ENCODE assay signal across 14 cellular contexts in the genomic region with DNA sequence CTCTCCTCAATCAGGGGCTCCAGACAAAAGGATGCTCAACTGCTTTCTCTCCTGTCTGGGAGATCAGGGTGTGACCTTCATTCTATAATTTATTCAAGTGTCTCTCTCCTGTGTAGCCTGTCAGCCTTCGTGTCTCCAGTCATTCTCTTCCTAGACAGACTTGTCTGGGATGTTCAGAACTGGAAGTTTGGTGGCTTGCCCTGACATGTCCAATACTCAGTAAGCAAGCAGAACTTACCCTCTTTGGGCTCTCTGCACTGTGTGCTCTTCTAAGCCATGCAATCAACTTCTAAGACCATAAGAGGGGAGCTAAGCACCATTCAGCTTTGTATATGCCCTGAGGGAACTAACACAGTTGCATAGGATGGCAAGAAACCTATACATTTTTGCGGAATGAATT. TPM values are rescaled to one million over a fixed set of nuclear protein-coding genes. Genes with fewer than 3 reads are reported as not detected.
A peak's percentile ranks its signal among the peaks of the same experiment; 100 is the strongest.
DNase-seq lines count a peak whose midpoint lies in the region; ATAC-seq and TF ChIP-seq lines count a peak whose summit lies in the region.
"Had no signal": no experiment of that assay in that cellular context is flagged by ENCODE, and none has a peak within 500 bp of the region (broad histone marks: within the 10 kb centered on the region; RNA-seq: fewer than 3 reads in every experiment).

No MANE protein-coding gene starts in this region.

- no peak for TF ChIP-seq CTCF in VCaP (conservative IDR thresholded peaks at IDR 0.05)
- TF ChIP-seq CTCF in heart left ventricle (IDR thresholded peaks at IDR 0.05) = no peak

- H3K27ac ChIP-seq in VCaP = peak overlapping the region; percentile 28
- no peak overlapping the region for H3K27ac ChIP-seq in heart left ventricle

- no peak for ATAC-seq in heart left ventricle
- ATAC-seq: GM12878 had no signal

- DNase-seq in DMS79 treated with DMSO at 0.1 percent for 48 hours (lab: John Stamatoyannopoulos, UW) (peak; percentile 84), NCI-H1105 treated with DMSO at 0.1 percent for 48 hours (lab: John Stamatoyannopoulos, UW) (peak; percentile 84), iris pigment epithelial cell (ENCODE audit: low read depth) (peak; percentile 10), Kasumi-1 (lab: John Stamatoyannopoulos, UW) (no peak), heart left ventricle (no peak), MG63 (no peak)
- DNase-seq in stimulated activated CD4-positive, alpha-beta T cell treated with anti-CD3 and anti-CD28 coated beads, Interleukin-12 subunit alpha, Interleukin-12 subunit beta, amount 100 ng/mL, for 4 hours = no peak
- DNase-seq: activated naive CD4-positive, alpha-beta T cell treated with anti-CD3 and anti-CD28 coated beads, Interleukin-2, amount 50 U/mL, for 16 hours; DND-41; SHP77 treated with DMSO at 0.1 percent for 48 hours had no signal

- no peaks in the 10 kb centered on the region for H3K27me3 ChIP-seq in heart left ventricle
- H3K27me3 ChIP-seq in MG63 = no peaks in the 10 kb centered on the region

- 66 to 75% (median 73%) methylated on average over 2 of the region's 2 CpGs for WGBS in heart left ventricle, 4 donors

- H3K9me3 ChIP-seq in heart left ventricle (no peaks in the 10 kb centered on the region), MG63 (no peaks in the 10 kb centered on the region)

- H3K36me3 ChIP-seq in heart left ventricle (no peaks in the 10 kb centered on the region), MG63 (no peaks in the 10 kb centered on the region)

- intact Hi-C loops in heart left ventricle (cut with DNase I) = no loop called here

- H3K4me3 ChIP-seq in heart left ventricle = no peak overlapping the region
- H3K4me3 ChIP-seq in MG63 = no peak overlapping the region
- H3K4me3 ChIP-seq: GM12878 had no signal

- no peak for TF ChIP-seq POLR2A in heart left ventricle (IDR thresholded peaks at IDR 0.05)

- H3K4me1 ChIP-seq in heart left ventricle = no peaks in the 10 kb centered on the region

RNA-seq across cellular contexts. Expression of gene ACKR2, which starts 14.1 kb away (rescaled TPM):
- total RNA-seq in heart left ventricle = 1 to 10 TPM in 4 of 9 donors, under 1 TPM in 5; 0.42 to 3.1 (median 0.67) TPM
- under 1 TPM; 0.22 to 0.57 TPM for polyA plus RNA-seq in heart left ventricle
- not detected in 2 replicates for total RNA-seq in MG63 (2014; rRNA removed; shearing (Covaris generic); ENCODE audit: low replicate concordance)
- total RNA-seq: NCI-H460 had no signal

RNA-seq across cellular contexts. Expression of gene HIGD1A, which starts 19.1 kb away (rescaled TPM):
- 100 to 1,000 TPM; 170 to 353 (median 313) TPM for total RNA-seq in heart left ventricle
- polyA plus RNA-seq in heart left ventricle = 100 to 1,000 TPM; 291 to 497 TPM
- total RNA-seq in MG63 (2014; rRNA removed; shearing (Covaris generic); ENCODE audit: low replicate concordance) = 93.8 and 116 TPM in 2 replicates

RNA-seq across cellular contexts. Expression of gene CCDC13, which starts 50.3 kb away (rescaled TPM):
- 1 to 10 TPM in 1 of 9 donors, under 1 TPM in 7, not detected in 1; 0.44 to 1.4 (median 0.83) TPM for total RNA-seq in heart left ventricle
- 1 to 10 TPM in 1 of 2 donors, under 1 TPM in 1; 0.53 to 1.1 TPM for polyA plus RNA-seq in heart left ventricle
- total RNA-seq in MG63 (2014; rRNA removed; shearing (Covaris generic); ENCODE audit: low replicate concordance) = 0.59 and 10.2 TPM in 2 replicates

RNA-seq across cellular contexts. Expression of gene CYP8B1, which starts 52.3 kb away (rescaled TPM):
- total RNA-seq in heart left ventricle = under 1 TPM in 1 of 9 donors, not detected in 8; 0.14 TPM
- polyA plus RNA-seq in heart left ventricle = not detected
- not detected in 2 replicates for total RNA-seq in MG63 (2014; rRNA removed; shearing (Covaris generic); ENCODE audit: low replicate concordance)
- total RNA-seq: M059J, NCI-H460 had no signal
- polyA plus RNA-seq: GM12878 had no signal

Comparison
In these comparisons a context has a peak if more than half of its experiments do, and no peak if none do; other contexts are left out.
1. DNase-seq: peak in DMS79 treated with DMSO at 0.1 percent for 48 hours (single experiment), NCI-H1105 treated with DMSO at 0.1 percent for 48 hours (single experiment) and iris pigment epithelial cell (single experiment); none in Kasumi-1 (0 of 2), stimulated activated CD4-positive, alpha-beta T cell treated with anti-CD3 and anti-CD28 coated beads, Interleukin-12 subunit alpha, Interleukin-12 subunit beta, amount 100 ng/mL, for 4 hours (single experiment), heart left ventricle (0 of 5) and MG63 (single experiment).